8 cellular contexts compared by ENCODE assay signal in the genomic region with DNA sequence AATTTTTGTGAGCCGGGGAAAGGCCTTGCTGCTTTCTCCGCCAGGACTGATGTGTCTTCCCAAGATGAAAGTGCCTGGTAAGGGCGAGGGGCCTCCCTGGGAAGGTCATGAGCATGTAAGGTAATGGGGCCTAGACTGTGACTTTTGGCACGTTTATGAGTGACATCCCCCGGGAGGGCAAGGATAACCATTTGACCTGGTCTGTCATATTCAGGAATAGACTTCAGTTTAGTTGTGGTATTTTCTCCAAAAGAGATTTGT. TPM values are rescaled to one million over a fixed set of nuclear protein-coding genes. Genes with fewer than 3 reads are reported as not detected.
DNase-seq lines count a peak whose midpoint lies in the region; ATAC-seq and TF ChIP-seq lines count a peak whose summit lies in the region.

No MANE protein-coding gene starts in this region.

- H3K27me3 ChIP-seq in KMS-11 (ENCODE audit: insufficient read depth, low read depth) = no peaks in the 10 kb centered on the region
- H3K27me3 ChIP-seq in right atrium auricular region = no peaks in the 10 kb centered on the region
- H3K27me3 ChIP-seq in gastrocnemius medialis = no peaks in the 10 kb centered on the region

- TF ChIP-seq CTCF in KMS-11 (conservative IDR thresholded peaks at IDR 0.05; ENCODE audit: low read depth, low read length) (no peak), right atrium auricular region (IDR thresholded peaks at IDR 0.05) (no peak), gastrocnemius medialis (IDR thresholded peaks at IDR 0.05 in 4 of 5, conservative IDR thresholded peaks at IDR 0.05 in 1 of 5) (no peak)

- H3K4me1 ChIP-seq in KMS-11 (ENCODE audit: low read depth, poor library complexity, severe bottlenecking) = peaks cover 74% of the 10 kb centered on the region
- H3K4me1 ChIP-seq in right atrium auricular region = peaks cover 0 to 53% of the 10 kb centered on the region in 2 donors
- H3K4me1 ChIP-seq in gastrocnemius medialis = peaks cover 39 to 48% of the 10 kb centered on the region in 2 donors

- H3K27ac ChIP-seq in KMS-11 = peak overlapping the region; percentile 97
- peak overlapping the region; percentile 99 to 100 for H3K27ac ChIP-seq in right atrium auricular region
- H3K27ac ChIP-seq in gastrocnemius medialis = peak overlapping the region; percentile 96 to 100 (median 100)

- no peak for TF ChIP-seq POLR2A in gastrocnemius medialis (IDR thresholded peaks at IDR 0.05)

- intact Hi-C loops in gastrocnemius medialis (cut with DNase I; ENCODE audit: low total_unique reads) = loop anchor here (1.0 to 5.0 kb wide), 3 partner anchors 41 to 382 kb away; partner anchors contain the start of gene COPG1

- H3K4me2 ChIP-seq in KMS-11 = peak overlapping the region; percentile 88

- peaks cover 28% of the 10 kb centered on the region for H4K20me1 ChIP-seq in KMS-11 (ENCODE audit: insufficient read depth)

- ATAC-seq in gastrocnemius medialis = peak in 1 of 2 donors; percentile 25
- no peak for ATAC-seq in HG03565 (IDR thresholded peaks at IDR 0.05; ENCODE audit: unreplicated experiment)
- ATAC-seq in GM18861 (IDR thresholded peaks at IDR 0.05; ENCODE audit: unreplicated experiment) = no peak

- peak; percentile 51 for DNase-seq in NCI-H82 (lab: John Stamatoyannopoulos, UW)
- DNase-seq in NCI-H82 treated with DMSO at 0.1 percent for 48 hours (lab: John Stamatoyannopoulos, UW; ENCODE audit: unreplicated experiment) = no peak
- peak; percentile 38 for DNase-seq in activated naive CD4-positive, alpha-beta T cell treated with anti-CD3 and anti-CD28 coated beads, Interleukin-2, amount 50 U/mL, for 16 hours
- DNase-seq in right atrium auricular region (ENCODE audit: low spot score) = no peak
- peak in 1 of 2 donors; percentile 55 for DNase-seq in gastrocnemius medialis

- H3K4me3 ChIP-seq in KMS-11 (IDR thresholded peaks at IDR 0.05; ENCODE audit: insufficient read depth, low read depth, low read length) (peak overlapping the region; percentile 86), right atrium auricular region (peak overlapping the region; percentile 98 to 99), gastrocnemius medialis (peak overlapping the region; percentile 81 to 97 (median 89))

- peaks cover 63% of the 10 kb centered on the region for H3K79me2 ChIP-seq in KMS-11 (ENCODE audit: insufficient read depth, low read depth)

- in situ Hi-C loops in gastrocnemius medialis (cut with MboI; ENCODE audit: low sequenced_read_pairs in 4 of 4) = no loop called here

- H3K9me3 ChIP-seq in right atrium auricular region (no peaks in the 10 kb centered on the region), gastrocnemius medialis (no peaks in the 10 kb centered on the region)

- H3K9ac ChIP-seq in KMS-11 = peak overlapping the region; percentile 100

- peaks cover 4% of the 10 kb centered on the region; the same call in 1 of the 2 replicates for H3K36me3 ChIP-seq in KMS-11 (ENCODE audit: insufficient read depth)
- H3K36me3 ChIP-seq in right atrium auricular region = peaks cover 7% of the 10 kb centered on the region
- H3K36me3 ChIP-seq in gastrocnemius medialis = no peaks in the 10 kb centered on the region

- H2AFZ ChIP-seq in KMS-11 (ENCODE audit: low read depth) = peak overlapping the region; percentile 74

RNA-seq across cellular contexts. Expression of gene CNBP, which starts 0.6 kb away (rescaled TPM):
- 100 to 1,000 TPM; 440 to 569 TPM for total RNA-seq in right atrium auricular region
- 1,000 to 10,000 TPM in 2 of 4 donors, 100 to 1,000 TPM in 2; 784 to 1,263 (median 979) TPM for total RNA-seq in gastrocnemius medialis

RNA-seq across cellular contexts. Expression of gene ISY1, which starts 23.5 kb away (rescaled TPM):
- total RNA-seq in right atrium auricular region (10 to 100 TPM; 14.3 to 19.6 TPM), gastrocnemius medialis (10 to 100 TPM; 19.6 to 34.9 (median 22.3) TPM)

Comparison
In these comparisons a context has a peak if more than half of its experiments do, and no peak if none do; other contexts are left out.
1. DNase-seq: peak in NCI-H82 (single experiment) and activated naive CD4-positive, alpha-beta T cell treated with anti-CD3 and anti-CD28 coated beads, Interleukin-2, amount 50 U/mL, for 16 hours (single experiment); none in NCI-H82 treated with DMSO at 0.1 percent for 48 hours (single experiment) and right atrium auricular region (single experiment).
2. Peak in every context shown above with its lines, with median percentiles within 50 percentile points of each other: H3K27ac ChIP-seq and H3K4me3 ChIP-seq.